Comparison of ENCODE assay signal across 22 cellular contexts in the genomic region with DNA sequence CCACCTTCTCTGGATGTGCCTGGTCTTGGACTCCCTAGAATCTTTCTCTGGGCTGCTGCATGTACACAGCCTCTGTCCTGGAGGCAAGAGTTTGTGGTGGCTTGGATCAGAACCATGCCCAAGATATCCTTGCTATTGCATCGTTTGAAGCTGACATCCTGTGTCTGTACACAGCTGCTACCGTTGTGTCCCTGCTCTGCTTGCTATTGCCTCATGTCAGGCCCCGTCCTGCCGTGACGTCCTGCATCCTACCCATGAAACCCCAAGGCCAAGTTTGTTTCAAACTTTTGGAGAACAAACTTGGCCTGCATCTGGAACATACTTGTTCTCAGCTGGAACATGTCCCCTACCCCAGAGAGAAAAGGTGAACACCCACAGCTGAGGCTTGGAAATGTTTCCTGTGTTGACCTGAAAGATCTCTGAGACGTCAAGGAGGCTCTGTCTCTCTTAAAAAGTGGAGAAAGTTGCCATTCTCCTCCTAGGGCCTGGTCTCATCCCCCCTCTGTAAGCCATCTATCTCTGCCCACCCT.
DNase-seq lines count a peak whose midpoint lies in the region; ATAC-seq and FAIRE-seq lines count a peak whose summit lies in the region.
"Had no signal": no experiment of that assay in that cellular context is flagged by ENCODE, and none has a peak within 500 bp of the region (broad histone marks: within the 10 kb centered on the region; RNA-seq: fewer than 3 reads in every experiment).

No MANE protein-coding gene starts in this region.

- CTCF ChIA-PET in activated CD4-positive, alpha-beta T cell treated with anti-CD3 and anti-CD28 coated beads, Interleukin-2, amount 10 ng/mL, durations not matched to agents 7 days and 5 days (lab: Charles Lee) = interaction anchor here (0.9 kb wide), 1 partner anchor 9 kb away, joined by 4 read pairs; no protein-coding TSS in a partner anchor
- CTCF ChIA-PET in naive thymus-derived CD4-positive, alpha-beta T cell (lab: Charles Lee) = interaction anchor here (1.1 kb wide), 1 partner anchor 34 kb away, joined by 5 read pairs; a partner anchor contains a TSS

- no peak for DNase-seq in activated CD4-positive, alpha-beta T cell treated with anti-CD3 and anti-CD28 coated beads, Interleukin-2, amount 10 ng/mL, durations not matched to agents 7 days and 5 days
- DNase-seq in activated CD4-positive, alpha-beta T cell treated with anti-CD3 and anti-CD28 coated beads for 1 hour = no peak
- DNase-seq in activated T-helper 1 cell treated with anti-CD3 and anti-CD28 coated beads, Interleukin-12 subunit alpha, Interleukin-12 subunit beta, Interleukin-2, Interleukin-4 antibody, amounts not matched to agents 30 ng/mL and 10 ng/mL and 1 ng/mL, durations not matched to agents 14 hours and 24 hours and 36 hours (ENCODE audit: low spot score) = no peak
- DNase-seq in naive thymus-derived CD4-positive, alpha-beta T cell = peak in 1 of 9 donors; percentile 21
- no peak for DNase-seq in T-helper 9 cell
- no peak for DNase-seq in frontal cortex (ENCODE audit: low spot score in 2 of 2)
- DNase-seq: activated CD8-positive, alpha-beta memory T cell treated with anti-CD3 and anti-CD28 coated beads for 24 hours; activated effector memory CD4-positive, alpha-beta T cell treated with Interleukin-2 at 50 U/mL for 16 hours; DMS153; effector memory CD8-positive, alpha-beta T cell; NCI-H187 treated with DMSO at 0.1 percent for 48 hours; NCI-H2227 treated with DMSO at 0.1 percent for 48 hours; spleen; stimulated activated CD4-positive, alpha-beta T cell treated with anti-CD3 and anti-CD28 coated beads, Interleukin-4, amount 100 ng/mL, for 4 hours; uterus had no signal

- peaks cover 14 to 40% of the 10 kb centered on the region in 2 donors for H3K4me1 ChIP-seq in naive thymus-derived CD4-positive, alpha-beta T cell (ENCODE audit: control insufficient read depth in 2 of 2, insufficient read depth in 2 of 2, low read length in 2 of 2)
- H3K4me1 ChIP-seq: suprapubic skin, uterus had no signal

- H3K27me3 Mint-ChIP-seq in activated CD4-positive, alpha-beta T cell treated with anti-CD3 and anti-CD28 coated beads, Interleukin-2, amount 10 ng/mL, durations not matched to agents 7 days and 5 days = no peaks in the 10 kb centered on the region
- H3K27me3 Mint-ChIP-seq in IgD-negative memory B cell = no peaks in the 10 kb centered on the region
- no peaks in the 10 kb centered on the region for H3K27me3 Mint-ChIP-seq in activated T-helper 1 cell treated with anti-CD3 and anti-CD28 coated beads, Interleukin-12 subunit alpha, Interleukin-12 subunit beta, Interleukin-2, Interleukin-4 antibody, amounts not matched to agents 30 ng/mL and 10 ng/mL and 1 ng/mL, durations not matched to agents 14 hours and 24 hours and 36 hours (ENCODE audit: insufficient read depth)
- no peaks in the 10 kb centered on the region for H3K27me3 Mint-ChIP-seq in naive thymus-derived CD4-positive, alpha-beta T cell
- H3K27me3 Mint-ChIP-seq: effector memory CD8-positive, alpha-beta T cell had no signal

- FAIRE-seq in frontal cortex (lab: Jason Lieb, UNC) = no peak
- FAIRE-seq: A549, GM12892 had no signal

- peak overlapping the region; percentile 16 for H3K27ac ChIP-seq in naive thymus-derived CD4-positive, alpha-beta T cell (ENCODE audit: low read depth, low read length)
- H3K27ac ChIP-seq: A549, neutrophil, spleen, suprapubic skin, uterus had no signal

- peaks cover 76% of the 10 kb centered on the region for H3K4me1 Mint-ChIP-seq in activated CD4-positive, alpha-beta T cell treated with anti-CD3 and anti-CD28 coated beads, Interleukin-2, amount 10 ng/mL, durations not matched to agents 7 days and 5 days
- H3K4me1 Mint-ChIP-seq in IgD-negative memory B cell = peaks cover 16 to 34% (median 20%) of the 10 kb centered on the region in 3 donors
- peaks cover 40% of the 10 kb centered on the region for H3K4me1 Mint-ChIP-seq in activated T-helper 1 cell treated with anti-CD3 and anti-CD28 coated beads, Interleukin-12 subunit alpha, Interleukin-12 subunit beta, Interleukin-2, Interleukin-4 antibody, amounts not matched to agents 30 ng/mL and 10 ng/mL and 1 ng/mL, durations not matched to agents 14 hours and 24 hours and 36 hours (ENCODE audit: low read depth)
- peaks cover 34 to 83% (median 57%) of the 10 kb centered on the region in 7 donors for H3K4me1 Mint-ChIP-seq in naive thymus-derived CD4-positive, alpha-beta T cell

- peaks cover 34% of the 10 kb centered on the region for H3K36me3 Mint-ChIP-seq in activated CD4-positive, alpha-beta T cell treated with anti-CD3 and anti-CD28 coated beads, Interleukin-2, amount 10 ng/mL, durations not matched to agents 7 days and 5 days (ENCODE audit: low read depth)
- peaks cover 13% of the 10 kb centered on the region for H3K36me3 Mint-ChIP-seq in IgD-negative memory B cell
- peaks cover 8% of the 10 kb centered on the region for H3K36me3 Mint-ChIP-seq in activated T-helper 1 cell treated with anti-CD3 and anti-CD28 coated beads, Interleukin-12 subunit alpha, Interleukin-12 subunit beta, Interleukin-2, Interleukin-4 antibody, amounts not matched to agents 30 ng/mL and 10 ng/mL and 1 ng/mL, durations not matched to agents 14 hours and 24 hours and 36 hours (ENCODE audit: low read depth)
- peaks cover 0 to 17% (median 0%) of the 10 kb centered on the region in 5 donors for H3K36me3 Mint-ChIP-seq in naive thymus-derived CD4-positive, alpha-beta T cell

- H3K27me3 ChIP-seq in naive thymus-derived CD4-positive, alpha-beta T cell (ENCODE audit: control insufficient read depth in 2 of 2, insufficient read depth in 2 of 2, low read length in 2 of 2) = no peaks in the 10 kb centered on the region
- H3K27me3 ChIP-seq: BLaER1 treated with 17β-estradiol and CSF1 and Interleukin-3, amounts not matched to agents 10 nM and 100 nM; neutrophil; spleen; suprapubic skin; uterus had no signal

- H3K9me3 Mint-ChIP-seq in activated CD4-positive, alpha-beta T cell treated with anti-CD3 and anti-CD28 coated beads, Interleukin-2, amount 10 ng/mL, durations not matched to agents 7 days and 5 days = no peaks in the 10 kb centered on the region
- no peaks in the 10 kb centered on the region for H3K9me3 Mint-ChIP-seq in IgD-negative memory B cell
- no peaks in the 10 kb centered on the region for H3K9me3 Mint-ChIP-seq in activated T-helper 1 cell treated with anti-CD3 and anti-CD28 coated beads, Interleukin-12 subunit alpha, Interleukin-12 subunit beta, Interleukin-2, Interleukin-4 antibody, amounts not matched to agents 30 ng/mL and 10 ng/mL and 1 ng/mL, durations not matched to agents 14 hours and 24 hours and 36 hours
- no peaks in the 10 kb centered on the region for H3K9me3 Mint-ChIP-seq in naive thymus-derived CD4-positive, alpha-beta T cell
- H3K9me3 Mint-ChIP-seq: effector memory CD8-positive, alpha-beta T cell had no signal

- H3K27ac Mint-ChIP-seq in activated CD4-positive, alpha-beta T cell treated with anti-CD3 and anti-CD28 coated beads, Interleukin-2, amount 10 ng/mL, durations not matched to agents 7 days and 5 days = peak overlapping the region; percentile 51
- H3K27ac Mint-ChIP-seq in IgD-negative memory B cell = peak overlapping the region in 2 of 3 donors; percentile 46 to 64
- peak overlapping the region; percentile 78 for H3K27ac Mint-ChIP-seq in activated T-helper 1 cell treated with anti-CD3 and anti-CD28 coated beads, Interleukin-12 subunit alpha, Interleukin-12 subunit beta, Interleukin-2, Interleukin-4 antibody, amounts not matched to agents 30 ng/mL and 10 ng/mL and 1 ng/mL, durations not matched to agents 14 hours and 24 hours and 36 hours
- peak overlapping the region; percentile 80 to 91 (median 83) for H3K27ac Mint-ChIP-seq in naive thymus-derived CD4-positive, alpha-beta T cell
- H3K27ac Mint-ChIP-seq: effector memory CD8-positive, alpha-beta T cell had no signal

- POLR2A ChIA-PET in activated CD4-positive, alpha-beta T cell treated with anti-CD3 and anti-CD28 coated beads, Interleukin-2, amount 10 ng/mL, durations not matched to agents 7 days and 5 days (lab: Charles Lee) = interaction anchor here (1.1 to 1.2 kb wide), 2 partner anchors 41 to 51 kb away, joined by 4 read pairs; a partner anchor contains a TSS
- POLR2A ChIA-PET in naive thymus-derived CD4-positive, alpha-beta T cell (lab: Charles Lee) = interaction anchor here (0.6 to 20.9 kb wide), 12 partner anchors 6 to 968 kb away, joined by 3 to 2611 read pairs (median 5); a partner anchor contains a TSS

- ATAC-seq in naive thymus-derived CD4-positive, alpha-beta T cell = no peak
- ATAC-seq in HG03460 (IDR thresholded peaks at IDR 0.05; ENCODE audit: unreplicated experiment) = no peak
- ATAC-seq: effector memory CD8-positive, alpha-beta T cell had no signal

- no peak overlapping the region for H3K4me3 Mint-ChIP-seq in activated CD4-positive, alpha-beta T cell treated with anti-CD3 and anti-CD28 coated beads, Interleukin-2, amount 10 ng/mL, durations not matched to agents 7 days and 5 days
- peak overlapping the region in 1 of 4 donors; percentile 74 for H3K4me3 Mint-ChIP-seq in IgD-negative memory B cell
- no peak overlapping the region for H3K4me3 Mint-ChIP-seq in activated T-helper 1 cell treated with anti-CD3 and anti-CD28 coated beads, Interleukin-12 subunit alpha, Interleukin-12 subunit beta, Interleukin-2, Interleukin-4 antibody, amounts not matched to agents 30 ng/mL and 10 ng/mL and 1 ng/mL, durations not matched to agents 14 hours and 24 hours and 36 hours
- peak overlapping the region; percentile 33 to 72 (median 58) for H3K4me3 Mint-ChIP-seq in naive thymus-derived CD4-positive, alpha-beta T cell
- H3K4me3 Mint-ChIP-seq: effector memory CD8-positive, alpha-beta T cell had no signal

- H3K36me3 ChIP-seq in naive thymus-derived CD4-positive, alpha-beta T cell (ENCODE audit: control insufficient read depth in 2 of 3, insufficient read depth in 3 of 3, low read length in 3 of 3) = peaks cover 0 to 10% (median 0%) of the 10 kb centered on the region in 3 experiments
- H3K36me3 ChIP-seq: suprapubic skin, uterus had no signal

- no peak overlapping the region for H3K4me3 ChIP-seq in naive thymus-derived CD4-positive, alpha-beta T cell (ENCODE audit: low read length)
- H3K4me3 ChIP-seq: A549; BLaER1 treated with 17β-estradiol and CSF1 and Interleukin-3, amounts not matched to agents 10 nM and 100 nM; spleen; suprapubic skin; uterus had no signal

- H3K9me3 ChIP-seq in naive thymus-derived CD4-positive, alpha-beta T cell (ENCODE audit: control insufficient read depth in 2 of 3, low read length in 3 of 3) = no peaks in the 10 kb centered on the region
- H3K9me3 ChIP-seq: A549; BLaER1 treated with 17β-estradiol and CSF1 and Interleukin-3, amounts not matched to agents 10 nM and 100 nM; neutrophil; spleen; suprapubic skin; uterus had no signal

- intact Hi-C loops in activated T-helper 1 cell treated with anti-CD3 and anti-CD28 coated beads, Interleukin-12 subunit alpha, Interleukin-12 subunit beta, Interleukin-2, Interleukin-4 antibody, amounts not matched to agents 30 ng/mL and 10 ng/mL and 1 ng/mL, durations not matched to agents 14 hours and 24 hours and 36 hours (cut with micrococcal nuclease) = no loop called here
- intact Hi-C loops in naive thymus-derived CD4-positive, alpha-beta T cell (cut with micrococcal nuclease) = no loop called here

Comparison
In these comparisons a context has a peak if more than half of its experiments do, and no peak if none do; other contexts are left out.
1. H3K4me3 Mint-ChIP-seq: peak in naive thymus-derived CD4-positive, alpha-beta T cell (10 of 10); none in activated CD4-positive, alpha-beta T cell treated with anti-CD3 and anti-CD28 coated beads, Interleukin-2, amount 10 ng/mL, durations not matched to agents 7 days and 5 days (single experiment) and activated T-helper 1 cell treated with anti-CD3 and anti-CD28 coated beads, Interleukin-12 subunit alpha, Interleukin-12 subunit beta, Interleukin-2, Interleukin-4 antibody, amounts not matched to agents 30 ng/mL and 10 ng/mL and 1 ng/mL, durations not matched to agents 14 hours and 24 hours and 36 hours (single experiment).
2. Peak in every context shown above with its lines, with median percentiles within 50 percentile points of each other: H3K27ac Mint-ChIP-seq.